Comparison of ENCODE assay signal across 6 cellular contexts in genomic region chr11:62883677-62884076, GRCh38. TPM values are rescaled to one million over a fixed set of nuclear protein-coding genes. Genes with fewer than 3 reads are reported as not detected.
DNase-seq lines count a peak whose midpoint lies in the region; ATAC-seq and TF ChIP-seq lines count a peak whose summit lies in the region.

No MANE protein-coding gene starts in this region.

- DNase-seq in activated T-cell treated with anti-CD3 and anti-CD28 coated beads, Interleukin-2, amount 50 U/mL, for 4 hours, result no peak
- no peak for DNase-seq in activated T-cell treated with anti-CD3 and anti-CD28 coated beads for 4 hours
- DNase-seq in esophagus squamous epithelium (lab: John Stamatoyannopoulos, UW), result no peak
- DNase-seq in thoracic aorta (ENCODE audit: low spot score), result no peak
- no peak for DNase-seq in iPS-NIHi11 (ENCODE audit: low spot score)

- H3K4me3 Mint-ChIP-seq in activated T-cell treated with anti-CD3 and anti-CD28 coated beads, Interleukin-2, amount 50 U/mL, for 4 hours, result peak overlapping the region; percentile 99

- H3K27ac ChIP-seq in esophagus squamous epithelium (peak overlapping the region; percentile 36 to 100 (median 98)), thoracic aorta (no peak overlapping the region)

- H3K4me3 ChIP-seq in esophagus squamous epithelium (peak overlapping the region in 2 of 4 donors; percentile 74 to 93), thoracic aorta (peak overlapping the region; percentile 79)

- H3K9me3 ChIP-seq in esophagus squamous epithelium (no peaks in the 10 kb centered on the region), thoracic aorta (no peaks in the 10 kb centered on the region)

- WGBS in esophagus squamous epithelium, 2 donors, result 40 to 60% methylated on average over 3 of the region's 3 CpGs

- H3K36me3 ChIP-seq in esophagus squamous epithelium, result peaks cover 45 to 67% (median 64%) of the 10 kb centered on the region in 3 donors
- H3K36me3 ChIP-seq in thoracic aorta, result peaks cover 61% of the 10 kb centered on the region

- TF ChIP-seq CTCF in esophagus squamous epithelium (IDR thresholded peaks at IDR 0.05), result no peak
- TF ChIP-seq CTCF in thoracic aorta (IDR thresholded peaks at IDR 0.05), result no peak

- no peaks in the 10 kb centered on the region for H3K9me3 Mint-ChIP-seq in activated T-cell treated with anti-CD3 and anti-CD28 coated beads, Interleukin-2, amount 50 U/mL, for 4 hours

- peaks cover 44 to 88% (median 50%) of the 10 kb centered on the region in 3 donors for H3K4me1 ChIP-seq in esophagus squamous epithelium
- H3K4me1 ChIP-seq in thoracic aorta (ENCODE audit: control insufficient read depth in 1 of 2, low read depth in 2 of 2), result peaks cover 31 to 57% of the 10 kb centered on the region in 2 donors

- peaks cover 58% of the 10 kb centered on the region for H3K36me3 Mint-ChIP-seq in activated T-cell treated with anti-CD3 and anti-CD28 coated beads, Interleukin-2, amount 50 U/mL, for 4 hours (ENCODE audit: insufficient read depth)

- no peak for TF ChIP-seq POLR2A in esophagus squamous epithelium (IDR thresholded peaks at IDR 0.05)

- H3K4me1 Mint-ChIP-seq in activated T-cell treated with anti-CD3 and anti-CD28 coated beads, Interleukin-2, amount 50 U/mL, for 4 hours (ENCODE audit: low read depth), result peaks cover 55% of the 10 kb centered on the region

- no peak for ATAC-seq in activated T-cell treated with anti-CD3 and anti-CD28 coated beads, Interleukin-2, amount 50 U/mL, for 4 hours
- ATAC-seq in thoracic aorta (ENCODE audit: insufficient number of reproducible peaks, low FRiP score, low read depth) (no peak), GM19324 (IDR thresholded peaks at IDR 0.05; ENCODE audit: low FRiP score, unreplicated experiment) (no peak)

- no peaks in the 10 kb centered on the region for H3K27me3 Mint-ChIP-seq in activated T-cell treated with anti-CD3 and anti-CD28 coated beads, Interleukin-2, amount 50 U/mL, for 4 hours (ENCODE audit: low read depth)

- intact Hi-C loops in esophagus squamous epithelium (cut with DNase I), result loop anchor here (5.0 kb wide), 1 partner anchor 96 kb away; the partner anchor contains the start of gene TMEM179B

- H3K27me3 ChIP-seq in esophagus squamous epithelium, result no peaks in the 10 kb centered on the region
- H3K27me3 ChIP-seq in thoracic aorta (replicated peaks; ENCODE audit: insufficient read depth), result no peaks in the 10 kb centered on the region

RNA-seq across cellular contexts. Expression of gene SLC3A2, which starts 3.0 kb away (rescaled TPM):
- 100 to 1,000 TPM; 580 to 683 (median 586) TPM for total RNA-seq in activated T-cell treated with anti-CD3 and anti-CD28 coated beads, Interleukin-2, amount 50 U/mL, for 4 hours
- total RNA-seq in esophagus squamous epithelium (100 to 1,000 TPM; 132 to 373 (median 153) TPM), thoracic aorta (100 to 1,000 TPM; 138 to 739 TPM)

RNA-seq across cellular contexts. Expression of gene CHRM1, which starts 37.5 kb away (rescaled TPM):
- total RNA-seq in activated T-cell treated with anti-CD3 and anti-CD28 coated beads, Interleukin-2, amount 50 U/mL, for 4 hours, result not detected
- total RNA-seq in esophagus squamous epithelium, result under 1 TPM in 2 of 4 donors, not detected in 2; 0.30 to 0.73 TPM
- total RNA-seq in thoracic aorta, result not detected

RNA-seq across cellular contexts. Expression of gene WDR74, which starts 44.3 kb away (rescaled TPM):
- 100 to 1,000 TPM; 228 to 254 (median 235) TPM for total RNA-seq in activated T-cell treated with anti-CD3 and anti-CD28 coated beads, Interleukin-2, amount 50 U/mL, for 4 hours
- total RNA-seq in esophagus squamous epithelium (10 to 100 TPM; 31.7 to 74.0 (median 44.3) TPM), thoracic aorta (10 to 100 TPM; 19.8 to 55.2 TPM)

RNA-seq across cellular contexts. Expression of gene TEX54, which starts 51.0 kb away (rescaled TPM):
- under 1 TPM; 0.63 to 0.92 (median 0.89) TPM for total RNA-seq in activated T-cell treated with anti-CD3 and anti-CD28 coated beads, Interleukin-2, amount 50 U/mL, for 4 hours
- not detected for total RNA-seq in esophagus squamous epithelium
- not detected for total RNA-seq in thoracic aorta

RNA-seq across cellular contexts. Expression of gene STX5, which starts 51.8 kb away (rescaled TPM):
- total RNA-seq in activated T-cell treated with anti-CD3 and anti-CD28 coated beads, Interleukin-2, amount 50 U/mL, for 4 hours, result 10 to 100 TPM; 22.3 to 31.6 (median 28.4) TPM
- total RNA-seq in esophagus squamous epithelium (10 to 100 TPM; 23.0 to 34.7 (median 24.2) TPM), thoracic aorta (10 to 100 TPM; 32.0 to 46.8 TPM)

Comparison
In these comparisons a context has a peak if more than half of its experiments do, and no peak if none do; other contexts are left out.
1. H3K27ac ChIP-seq: peak in esophagus squamous epithelium (4 of 4); none in thoracic aorta (0 of 2).